ENCODE assay signal across 16 cellular contexts in genomic region chr12:42382013-42382696, GRCh38. TPM values are rescaled to one million over a fixed set of nuclear protein-coding genes. Genes with fewer than 3 reads are reported as not detected.
DNase-seq lines count a peak whose midpoint lies in the region; ATAC-seq, FAIRE-seq and TF ChIP-seq lines count a peak whose summit lies in the region.
"Had no signal": no experiment of that assay in that cellular context is flagged by ENCODE, and none has a peak within 500 bp of the region (broad histone marks: within the 10 kb centered on the region; RNA-seq: fewer than 3 reads in every experiment).

No MANE protein-coding gene starts in this region.

- H3K27ac ChIP-seq in HUES64 (ENCODE audit: low read depth, low read length) (peak overlapping the region; percentile 31), thyroid gland (no peak overlapping the region)
- H3K27ac ChIP-seq: gastroesophageal sphincter, right lobe of liver had no signal

- H3K4me1 ChIP-seq in HUES64 (ENCODE audit: insufficient read depth, low read length) (peaks cover 27% of the 10 kb centered on the region), thyroid gland (no peaks in the 10 kb centered on the region)
- H3K4me1 ChIP-seq: gastroesophageal sphincter, right lobe of liver had no signal

- ATAC-seq in central memory CD8-positive, alpha-beta T cell (replicated peaks; ENCODE audit: extremely low read depth, poor library complexity, severe bottlenecking): no peak
- ATAC-seq in naive B cell (ENCODE audit: low read depth in 2 of 2) (no peak), GM21360 (IDR thresholded peaks at IDR 0.05; ENCODE audit: unreplicated experiment) (no peak)
- ATAC-seq: gastroesophageal sphincter; stimulated activated naive CD8-positive, alpha-beta T cell treated with anti-CD3 and anti-CD28 coated beads, Interleukin-15, amount 100 ng/mL, for 72 hours had no signal

- in situ Hi-C loops in GM13976 (cut with MboI; ENCODE audit: low sequenced_read_pairs, unreplicated experiment): no loop called here

- no peaks in the 10 kb centered on the region for H3K9me3 Mint-ChIP-seq in central memory CD8-positive, alpha-beta T cell
- no peaks in the 10 kb centered on the region for H3K9me3 Mint-ChIP-seq in naive B cell
- H3K9me3 Mint-ChIP-seq: activated naive CD8-positive, alpha-beta T cell treated with anti-CD3 and anti-CD28 coated beads for 36 hours; HFFc6; stimulated activated naive CD8-positive, alpha-beta T cell treated with anti-CD3 and anti-CD28 coated beads, Interleukin-15, amount 100 ng/mL, for 72 hours had no signal

- no peak overlapping the region for H3K9ac ChIP-seq in HUES64 (ENCODE audit: low read depth, low read length)

- WGBS in HUES64: 86% methylated on average over 2 of the region's 2 CpGs
- WGBS in thyroid gland, 2 donors: 90 to 91% methylated on average over 2 of the region's 2 CpGs

- H3K9me3 ChIP-seq in HUES64 (ENCODE audit: insufficient read depth, low read depth, low read length) (no peaks in the 10 kb centered on the region), thyroid gland (no peaks in the 10 kb centered on the region)
- H3K9me3 ChIP-seq: gastroesophageal sphincter, right lobe of liver had no signal

- no peak for FAIRE-seq in frontal cortex (lab: Jason Lieb, UNC)

- TF ChIP-seq CTCF in GM13976 (IDR thresholded peaks at IDR 0.05; ENCODE audit: borderline replicate concordance, control extremely low read depth, extremely low read depth, insufficient read depth, missing control alignments): no peak
- TF ChIP-seq CTCF in thyroid gland (IDR thresholded peaks at IDR 0.05): no peak

- H3K4me1 Mint-ChIP-seq in central memory CD8-positive, alpha-beta T cell: peaks cover 22% of the 10 kb centered on the region
- peaks cover 21 to 34% (median 32%) of the 10 kb centered on the region in 3 donors for H3K4me1 Mint-ChIP-seq in naive B cell

- peak overlapping the region; percentile 25 for H3K27ac Mint-ChIP-seq in central memory CD8-positive, alpha-beta T cell (ENCODE audit: low read depth)
- peak overlapping the region in 5 of 6 donors; percentile 4 to 87 (median 13) for H3K27ac Mint-ChIP-seq in naive B cell
- H3K27ac Mint-ChIP-seq: activated naive CD8-positive, alpha-beta T cell treated with anti-CD3 and anti-CD28 coated beads for 36 hours; HFFc6 had no signal

- H3K27me3 ChIP-seq in HUES64 (ENCODE audit: insufficient read depth, low read length) (no peaks in the 10 kb centered on the region), thyroid gland (no peaks in the 10 kb centered on the region)
- H3K27me3 ChIP-seq: gastroesophageal sphincter, right lobe of liver had no signal

- H3K36me3 Mint-ChIP-seq in central memory CD8-positive, alpha-beta T cell (ENCODE audit: insufficient read depth): peaks cover 15% of the 10 kb centered on the region
- H3K36me3 Mint-ChIP-seq in naive B cell: peaks cover under 1 to 13% of the 10 kb centered on the region in 2 donors

- intact Hi-C loops in thyroid gland (cut with DNase I): no loop called here

- no peaks in the 10 kb centered on the region for H3K27me3 Mint-ChIP-seq in central memory CD8-positive, alpha-beta T cell
- H3K27me3 Mint-ChIP-seq in naive B cell: no peaks in the 10 kb centered on the region
- H3K27me3 Mint-ChIP-seq: activated naive CD8-positive, alpha-beta T cell treated with anti-CD3 and anti-CD28 coated beads for 36 hours; stimulated activated naive CD8-positive, alpha-beta T cell treated with anti-CD3 and anti-CD28 coated beads, Interleukin-15, amount 100 ng/mL, for 72 hours had no signal

- H3K36me3 ChIP-seq in HUES64 (ENCODE audit: insufficient read depth, low read length) (peaks cover 7% of the 10 kb centered on the region; the same call in 1 of the 2 replicates), thyroid gland (no peaks in the 10 kb centered on the region)
- H3K36me3 ChIP-seq: right lobe of liver had no signal

- no peak for TF ChIP-seq POLR2A in thyroid gland (IDR thresholded peaks at IDR 0.05)

- H3K4me3 ChIP-seq in HUES64 (ENCODE audit: low read length): no peak overlapping the region
- no peak overlapping the region for H3K4me3 ChIP-seq in thyroid gland (replicated peaks in 1 of 3)
- H3K4me3 ChIP-seq: gastroesophageal sphincter, right lobe of liver had no signal

- DNase-seq in CD1c-positive myeloid dendritic cell (ENCODE audit: extremely low spot score) (peak; percentile 51), naive B cell (no peak), GM13976 (ENCODE audit: low spot score) (no peak), thyroid gland (no peak), frontal cortex (ENCODE audit: low spot score in 2 of 2) (no peak)
- DNase-seq in central memory CD8-positive, alpha-beta T cell (ENCODE audit: low spot score in 2 of 2): no peak
- DNase-seq: activated naive CD8-positive, alpha-beta T cell treated with anti-CD3 and anti-CD28 coated beads for 36 hours; HFFc6; kidney; NCI-H1048; NCI-H510A; right lobe of liver; stimulated activated naive CD8-positive, alpha-beta T cell treated with anti-CD3 and anti-CD28 coated beads, Interleukin-15, amount 100 ng/mL, for 72 hours had no signal

- H3K4me3 Mint-ChIP-seq in central memory CD8-positive, alpha-beta T cell: no peak overlapping the region
- H3K4me3 Mint-ChIP-seq in naive B cell: peak overlapping the region in 3 of 8 donors; percentile 5 to 11 (median 10)
- H3K4me3 Mint-ChIP-seq: activated naive CD8-positive, alpha-beta T cell treated with anti-CD3 and anti-CD28 coated beads for 36 hours; HFFc6; stimulated activated naive CD8-positive, alpha-beta T cell treated with anti-CD3 and anti-CD28 coated beads, Interleukin-15, amount 100 ng/mL, for 72 hours had no signal

RNA-seq across cellular contexts. Expression of gene PPHLN1, which starts 56.2 kb away (rescaled TPM):
- 65.4 TPM for polyA plus RNA-seq in HUES64 (2013, experiment 1 of 2)
- 66.6 TPM for polyA plus RNA-seq in HUES64 (2013, experiment 2 of 2)
- polyA plus RNA-seq in naive B cell (ENCODE audit: low read depth in 6 of 6): 100 to 1,000 TPM; 152 to 193 (median 174) TPM
- total RNA-seq in thyroid gland (10 to 100 TPM; 57.9 to 91.3 (median 66.3) TPM), frontal cortex (82.3 TPM)

RNA-seq across cellular contexts. Expression of gene ZCRB1, which starts 56.3 kb away (rescaled TPM):
- polyA plus RNA-seq in HUES64 (2013, experiment 1 of 2): 43.5 TPM
- polyA plus RNA-seq in HUES64 (2013, experiment 2 of 2): 65.5 TPM
- polyA plus RNA-seq in naive B cell (ENCODE audit: low read depth in 6 of 6): 100 to 1,000 TPM in 3 of 6 donors, 10 to 100 TPM in 3; 56.7 to 129 (median 97.7) TPM
- total RNA-seq in thyroid gland (10 to 100 TPM; 30.7 to 42.3 (median 34.9) TPM), frontal cortex (24.9 TPM)
